ENCODE assay signal across 30 cellular contexts in the genomic region with DNA sequence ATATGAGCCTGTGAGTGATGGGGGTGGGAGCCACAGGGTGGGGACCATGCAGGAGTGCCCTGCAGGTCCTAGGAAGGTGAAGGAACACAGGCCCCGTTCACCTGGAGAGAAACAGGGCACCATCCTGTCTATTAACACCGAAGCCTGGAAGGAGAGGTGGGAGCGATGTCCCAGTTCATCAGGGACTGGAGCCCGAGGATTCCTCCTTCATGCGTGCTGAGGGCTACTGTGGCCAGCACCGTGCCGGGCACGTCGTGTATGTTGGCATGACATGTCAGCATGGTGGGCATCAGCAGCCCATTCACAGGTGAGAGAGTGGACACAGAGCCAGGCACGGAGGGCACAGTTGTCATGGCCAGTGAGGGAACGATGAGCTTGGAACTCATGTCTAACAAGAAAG. TPM values are rescaled to one million over a fixed set of nuclear protein-coding genes. Genes with fewer than 3 reads are reported as not detected.
"Had no signal": no experiment of that assay in that cellular context is flagged by ENCODE, and none has a peak within 500 bp of the region (broad histone marks: within the 10 kb centered on the region; RNA-seq: fewer than 3 reads in every experiment).

No MANE protein-coding gene starts in this region.

- H3K4me3 ChIP-seq: body of pancreas, cardiac muscle cell, esophagus muscularis mucosa, heart left ventricle, left ventricle myocardium inferior, mucosa of descending colon, skin epidermis, stomach, suprapubic skin, transverse colon had no signal

- H3K9me3 Mint-ChIP-seq: activated B cell treated with CpG ODN at 0.5 μM for 24 hours; activated T-helper 2 cell treated with anti-CD3 and anti-CD28 coated beads, Interferon-gamma antibody, Interleukin-2, Interleukin-4, amounts not matched to agents 10 μg/mL and 5 μg/mL and 100 μg/mL, durations not matched to agents 14 hours and 24 hours and 36 hours; dendritic cell treated with granulocyte-macrophage colony-stimulating factor and Interleukin-4, amounts not matched to agents 40 ng/mL and 50 ng/mL, for 4 days; natural killer cell treated with Interleukin-12 subunit alpha and Interleukin-12 subunit beta and Interleukin-15 and Interleukin-18, amount 100 ng/mL, for 72 hours had no signal

- H3K4me1 ChIP-seq: foreskin keratinocyte had no signal

- H3K27ac Mint-ChIP-seq: activated B cell treated with CpG ODN at 0.5 μM for 24 hours; activated naive CD8-positive, alpha-beta T cell; activated T-helper 2 cell treated with anti-CD3 and anti-CD28 coated beads, Interferon-gamma antibody, Interleukin-2, Interleukin-4, amounts not matched to agents 10 μg/mL and 5 μg/mL and 100 μg/mL, durations not matched to agents 14 hours and 24 hours and 36 hours; dendritic cell treated with granulocyte-macrophage colony-stimulating factor and Interleukin-4, amounts not matched to agents 40 ng/mL and 50 ng/mL, for 4 days; natural killer cell treated with Interleukin-12 subunit alpha and Interleukin-12 subunit beta and Interleukin-15 and Interleukin-18, amount 100 ng/mL, for 72 hours; progenitor cell of endocrine pancreas had no signal

- H3K4me1 Mint-ChIP-seq: activated B cell treated with CpG ODN at 0.5 μM for 24 hours had no signal

- H3K36me3 Mint-ChIP-seq: activated naive CD8-positive, alpha-beta T cell; natural killer cell treated with Interleukin-12 subunit alpha and Interleukin-12 subunit beta and Interleukin-15 and Interleukin-18, amount 100 ng/mL, for 72 hours had no signal

- ATAC-seq: body of pancreas; foreskin keratinocyte; mucosa of descending colon; natural killer cell treated with Interleukin-12 subunit alpha and Interleukin-12 subunit beta and Interleukin-15 and Interleukin-18, amount 100 ng/mL, for 72 hours; sciatic nerve had no signal

- H3K36me3 ChIP-seq: cardiac muscle cell, esophagus muscularis mucosa, heart left ventricle, left ventricle myocardium inferior, stomach, suprapubic skin, transverse colon had no signal

- H3K9me3 ChIP-seq: body of pancreas, esophagus muscularis mucosa, heart left ventricle, left ventricle myocardium inferior, mucosa of descending colon, stomach, suprapubic skin, transverse colon had no signal

- H3K27ac ChIP-seq: body of pancreas, cardiac muscle cell, esophagus muscularis mucosa, foreskin keratinocyte, left ventricle myocardium inferior, skin epidermis, stomach, suprapubic skin, transverse colon had no signal

- DNase-seq: activated B cell treated with CpG ODN at 0.5 μM for 24 hours; activated CD8-positive, alpha-beta memory T cell treated with anti-CD3 and anti-CD28 coated beads for 24 hours; activated naive CD4-positive, alpha-beta T cell treated with Interleukin-2 at 50 U/mL for 16 hours; body of pancreas; effector CD4-positive, alpha-beta T cell; foreskin keratinocyte; heart left ventricle; hypothalamus; kidney glomerular epithelial cell; left ventricle myocardium inferior; mucosa of descending colon; stimulated activated CD4-positive, alpha-beta T cell treated with anti-CD3 and anti-CD28 coated beads, Interleukin-12 subunit alpha, Interleukin-12 subunit beta, amount 100 ng/mL, for 4 hours; stimulated activated CD4-positive, alpha-beta T cell treated with anti-CD3 and anti-CD28 coated beads, Interleukin-4, amount 100 ng/mL, for 1 hour; stomach; T-helper 2 cell; transverse colon had no signal

- H3K4me3 Mint-ChIP-seq: activated B cell treated with CpG ODN at 0.5 μM for 24 hours; activated naive CD8-positive, alpha-beta T cell; dendritic cell treated with granulocyte-macrophage colony-stimulating factor and Interleukin-4, amounts not matched to agents 40 ng/mL and 50 ng/mL, for 4 days; natural killer cell treated with Interleukin-12 subunit alpha and Interleukin-12 subunit beta and Interleukin-15 and Interleukin-18, amount 100 ng/mL, for 72 hours had no signal

RNA-seq across cellular contexts. Expression of a gene that starts 1.4 kb away (rescaled TPM):
- total RNA-seq: activated B cell treated with CpG ODN at 0.5 μM for 24 hours; activated T-helper 2 cell treated with anti-CD3 and anti-CD28 coated beads, Interferon-gamma antibody, Interleukin-2, Interleukin-4, amounts not matched to agents 10 μg/mL and 5 μg/mL and 100 μg/mL, durations not matched to agents 14 hours and 24 hours and 36 hours; cardiac muscle cell; foreskin keratinocyte; lung microvascular endothelial cell; natural killer cell treated with Interleukin-12 subunit alpha and Interleukin-12 subunit beta and Interleukin-15 and Interleukin-18, amount 100 ng/mL, for 72 hours; osteocyte; progenitor cell of endocrine pancreas; renal cortical epithelial cell; transverse colon had no signal
- polyA plus RNA-seq: aorta, foreskin keratinocyte had no signal
